In genomic region chr16:73025506-73026131, GRCh38 we compare ENCODE assay signal across 15 cellular contexts. TPM values are rescaled to one million over a fixed set of nuclear protein-coding genes. Genes with fewer than 3 reads are reported as not detected.
DNase-seq lines count a peak whose midpoint lies in the region; ATAC-seq and TF ChIP-seq lines count a peak whose summit lies in the region.
"Had no signal": no experiment of that assay in that cellular context is flagged by ENCODE, and none has a peak within 500 bp of the region (broad histone marks: within the 10 kb centered on the region; RNA-seq: fewer than 3 reads in every experiment).

No MANE protein-coding gene starts in this region.

- no peaks in the 10 kb centered on the region for H3K36me3 ChIP-seq in parathyroid adenoma (ENCODE audit: control insufficient read depth, insufficient read depth, low read length)
- no peaks in the 10 kb centered on the region for H3K36me3 ChIP-seq in CD8-positive, alpha-beta T cell (ENCODE audit: insufficient read depth, low read length)
- H3K36me3 ChIP-seq in MM.1S (replicated peaks; ENCODE audit: insufficient read depth, low read length): no peaks in the 10 kb centered on the region
- H3K36me3 ChIP-seq: ovary had no signal

- H3K27me3 ChIP-seq in parathyroid adenoma (ENCODE audit: control insufficient read depth, insufficient read depth, low read length) (no peaks in the 10 kb centered on the region), MM.1S (replicated peaks; ENCODE audit: insufficient read depth, low read length) (no peaks in the 10 kb centered on the region)
- H3K27me3 ChIP-seq in CD8-positive, alpha-beta T cell (ENCODE audit: insufficient read depth, low read length): peaks cover 2% of the 10 kb centered on the region
- H3K27me3 ChIP-seq: ovary had no signal

- CTCF ChIA-PET in CD8-positive, alpha-beta T cell (lab: Charles Lee): no interaction called here

- H3K4me3 ChIP-seq in parathyroid adenoma (ENCODE audit: low read depth, low read length): no peak overlapping the region
- H3K4me3 ChIP-seq in CD8-positive, alpha-beta T cell (ENCODE audit: low read depth, low read length): no peak overlapping the region
- H3K4me3 ChIP-seq in MM.1S (ENCODE audit: low read length): no peak overlapping the region
- H3K4me3 ChIP-seq: ovary, SK-N-MC had no signal

- H3K27me3 Mint-ChIP-seq in CD8-positive, alpha-beta T cell (ENCODE audit: low read depth): peaks cover 2% of the 10 kb centered on the region
- H3K27me3 Mint-ChIP-seq: dendritic cell treated with granulocyte-macrophage colony-stimulating factor and Interleukin-4, amounts not matched to agents 40 ng/mL and 50 ng/mL, for 4 days had no signal

- TF ChIP-seq CTCF in parathyroid adenoma (IDR thresholded peaks at IDR 0.05) (no peak), MM.1S (IDR thresholded peaks at IDR 0.05; ENCODE audit: low read length) (no peak)
- no peak for TF ChIP-seq CTCF in CD8-positive, alpha-beta T cell (IDR thresholded peaks at IDR 0.05)

- H3K4me1 ChIP-seq in parathyroid adenoma: peaks cover 31% of the 10 kb centered on the region
- H3K4me1 ChIP-seq in CD8-positive, alpha-beta T cell (ENCODE audit: insufficient read depth, low read length): no peaks in the 10 kb centered on the region
- H3K4me1 ChIP-seq in MM.1S (ENCODE audit: low read length): no peaks in the 10 kb centered on the region

- no peaks in the 10 kb centered on the region for H4K20me1 ChIP-seq in MM.1S (ENCODE audit: insufficient read depth, low read length)

- intact Hi-C loops in left ventricle myocardium superior (cut with micrococcal nuclease): no loop called here
- intact Hi-C loops in CD8-positive, alpha-beta T cell (cut with DNase I, micrococcal nuclease): no loop called here

- peak; percentile 13 for DNase-seq in activated effector memory CD4-positive, alpha-beta T cell treated with anti-CD3 and anti-CD28 coated beads, Interleukin-2, amount 50 U/mL, for 16 hours
- DNase-seq in activated effector memory CD4-positive, alpha-beta T cell treated with Interleukin-2 at 50 U/mL for 16 hours: no peak
- no peak for DNase-seq in left ventricle myocardium superior
- no peak for DNase-seq in CD8-positive, alpha-beta T cell
- no peak for DNase-seq in pons (ENCODE audit: low spot score)
- DNase-seq in MM.1S: no peak
- DNase-seq in DMS79 treated with DMSO at 0.1 percent for 48 hours (lab: John Stamatoyannopoulos, UW): no peak
- DNase-seq: activated naive CD8-positive, alpha-beta T cell treated with anti-CD3 and anti-CD28 coated beads, Interleukin-2, amount 10 ng/mL, durations not matched to agents 7 days and 5 days; ovary; stimulated activated CD4-positive, alpha-beta T cell treated with anti-CD3 and anti-CD28 coated beads, Interleukin-4, amount 100 ng/mL, for 1 hour; stimulated activated naive B cell treated with anti-CD40 and anti-IgM and Interleukin-4, amounts not matched to agents 10 μg/mL and 1 μg/mL and 100 μg/mL, for 72 hours had no signal

- H3K4me1 Mint-ChIP-seq in CD8-positive, alpha-beta T cell (ENCODE audit: low read depth): no peaks in the 10 kb centered on the region
- H3K4me1 Mint-ChIP-seq: activated naive CD8-positive, alpha-beta T cell treated with anti-CD3 and anti-CD28 coated beads, Interleukin-2, amount 10 ng/mL, durations not matched to agents 7 days and 5 days had no signal

- no peaks in the 10 kb centered on the region for H3K9me3 Mint-ChIP-seq in CD8-positive, alpha-beta T cell
- H3K9me3 Mint-ChIP-seq: activated naive CD8-positive, alpha-beta T cell treated with anti-CD3 and anti-CD28 coated beads, Interleukin-2, amount 10 ng/mL, durations not matched to agents 7 days and 5 days; dendritic cell treated with granulocyte-macrophage colony-stimulating factor and Interleukin-4, amounts not matched to agents 40 ng/mL and 50 ng/mL, for 4 days; stimulated activated naive B cell treated with anti-CD40 and anti-IgM and Interleukin-4, amounts not matched to agents 10 μg/mL and 1 μg/mL and 100 μg/mL, for 72 hours had no signal

- H2AFZ ChIP-seq in parathyroid adenoma (no peak overlapping the region), MM.1S (ENCODE audit: low read length) (no peak overlapping the region)

- no peak overlapping the region for H3K4me3 Mint-ChIP-seq in CD8-positive, alpha-beta T cell
- H3K4me3 Mint-ChIP-seq: activated naive CD8-positive, alpha-beta T cell treated with anti-CD3 and anti-CD28 coated beads, Interleukin-2, amount 10 ng/mL, durations not matched to agents 7 days and 5 days; dendritic cell treated with granulocyte-macrophage colony-stimulating factor and Interleukin-4, amounts not matched to agents 40 ng/mL and 50 ng/mL, for 4 days; stimulated activated naive B cell treated with anti-CD40 and anti-IgM and Interleukin-4, amounts not matched to agents 10 μg/mL and 1 μg/mL and 100 μg/mL, for 72 hours had no signal

- no peak overlapping the region for H3K27ac Mint-ChIP-seq in CD8-positive, alpha-beta T cell
- H3K27ac Mint-ChIP-seq: activated naive CD8-positive, alpha-beta T cell treated with anti-CD3 and anti-CD28 coated beads, Interleukin-2, amount 10 ng/mL, durations not matched to agents 7 days and 5 days; dendritic cell treated with granulocyte-macrophage colony-stimulating factor and Interleukin-4, amounts not matched to agents 40 ng/mL and 50 ng/mL, for 4 days had no signal

- H3K9ac ChIP-seq in parathyroid adenoma (no peak overlapping the region), MM.1S (ENCODE audit: low read length) (no peak overlapping the region)

- H3K9me2 ChIP-seq in MM.1S (replicated peaks; ENCODE audit: insufficient read depth, low read length): no peaks in the 10 kb centered on the region

- H3K4me2 ChIP-seq in parathyroid adenoma (ENCODE audit: low read length) (peak overlapping the region; percentile 13), MM.1S (ENCODE audit: low read depth, low read length) (no peak overlapping the region)

- H3K36me3 Mint-ChIP-seq in CD8-positive, alpha-beta T cell: no peaks in the 10 kb centered on the region
- H3K36me3 Mint-ChIP-seq: activated naive CD8-positive, alpha-beta T cell treated with anti-CD3 and anti-CD28 coated beads, Interleukin-2, amount 10 ng/mL, durations not matched to agents 7 days and 5 days; stimulated activated naive B cell treated with anti-CD40 and anti-IgM and Interleukin-4, amounts not matched to agents 10 μg/mL and 1 μg/mL and 100 μg/mL, for 72 hours had no signal

- no peaks in the 10 kb centered on the region for H3F3A ChIP-seq in MM.1S (ENCODE audit: insufficient read depth, low read length)

- peak; percentile 34 for ATAC-seq in left ventricle myocardium superior
- no peak for ATAC-seq in CD8-positive, alpha-beta T cell
- ATAC-seq: stimulated activated naive B cell treated with anti-CD40 and anti-IgM and Interleukin-4, amounts not matched to agents 10 μg/mL and 1 μg/mL and 100 μg/mL, for 72 hours had no signal

- peaks cover 83% of the 10 kb centered on the region for H3K79me2 ChIP-seq in parathyroid adenoma
- no peaks in the 10 kb centered on the region for H3K79me2 ChIP-seq in MM.1S (ENCODE audit: low read length)

- H3K27ac ChIP-seq in parathyroid adenoma (peak overlapping the region; percentile 40), MM.1S (ENCODE audit: low read length) (no peak overlapping the region)
- no peak overlapping the region for H3K27ac ChIP-seq in CD8-positive, alpha-beta T cell (ENCODE audit: low read depth, low read length)
- H3K27ac ChIP-seq: 22Rv1, ovary, SK-N-MC had no signal

- POLR2A ChIA-PET in CD8-positive, alpha-beta T cell (lab: Charles Lee): no interaction called here

- H3K9me3 ChIP-seq in parathyroid adenoma (ENCODE audit: control insufficient read depth, low read length) (no peaks in the 10 kb centered on the region), MM.1S (replicated peaks; ENCODE audit: insufficient read depth, low read length) (no peaks in the 10 kb centered on the region)
- H3K9me3 ChIP-seq in CD8-positive, alpha-beta T cell (ENCODE audit: low read length): no peaks in the 10 kb centered on the region
- H3K9me3 ChIP-seq: ovary had no signal

RNA-seq across cellular contexts. Expression of gene ZFHX3, which starts 22.3 kb away (rescaled TPM):
- 8.1 TPM for total RNA-seq in left ventricle myocardium superior
- total RNA-seq in CD8-positive, alpha-beta T cell: under 1 TPM; 0.22 to 0.33 TPM
